In the genomic region with DNA sequence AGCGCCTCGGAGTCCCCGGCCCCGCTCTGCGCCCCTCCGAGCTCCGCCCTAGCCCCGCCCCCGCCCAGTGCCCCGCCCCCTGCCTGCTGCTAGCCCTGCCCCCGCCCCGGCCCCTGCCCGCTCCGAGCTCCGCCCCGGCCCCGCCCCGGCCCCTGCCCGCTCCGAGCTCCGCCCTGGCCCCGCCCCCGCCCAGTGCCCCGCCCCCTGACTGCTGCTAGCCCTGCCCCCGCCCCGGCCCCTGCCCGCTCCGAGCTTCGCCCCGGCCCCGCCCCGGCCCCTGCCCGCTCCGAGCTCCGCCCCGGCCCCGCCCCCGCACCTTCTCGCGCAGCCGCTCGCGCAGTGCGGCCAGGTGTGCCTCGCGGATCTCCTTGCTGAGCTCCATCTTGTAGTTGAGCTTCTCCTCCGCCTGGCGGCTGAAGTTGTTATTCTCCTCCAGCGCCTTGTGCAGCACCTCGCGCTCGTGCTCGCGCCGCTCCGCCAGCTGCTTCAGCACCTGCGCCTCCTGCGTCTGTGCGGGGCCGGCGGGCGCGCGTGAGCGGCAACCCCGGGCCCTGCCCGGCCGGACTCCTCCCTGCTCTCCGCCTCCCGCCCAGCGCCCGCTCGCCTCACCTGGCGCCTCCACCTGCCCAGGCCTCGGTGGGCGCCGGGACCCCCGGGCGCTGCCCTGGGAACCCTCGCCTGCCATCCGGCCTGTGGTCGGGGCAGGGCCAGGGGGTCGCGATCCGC, we compare ENCODE assay signal across 8 cellular contexts. TPM values are rescaled to one million over a fixed set of nuclear protein-coding genes. Genes with fewer than 3 reads are reported as not detected.
A peak's percentile ranks its signal among the peaks of the same experiment; 100 is the strongest.
DNase-seq lines count a peak whose midpoint lies in the region; ATAC-seq and TF ChIP-seq lines count a peak whose summit lies in the region.

No MANE protein-coding gene starts in this region.

- H3K27ac ChIP-seq in coronary artery, result peak overlapping the region; percentile 41 to 85

- DNase-seq in AG04449 (ENCODE audit: low read depth, low spot score), result no peak
- peak; percentile 96 for DNase-seq in NCI-H345 (lab: John Stamatoyannopoulos, UW)
- DNase-seq in activated CD4-positive, alpha-beta T cell treated with anti-CD3 and anti-CD28 coated beads for 48 hours, result peak; percentile 98
- DNase-seq in coronary artery (ENCODE audit: low spot score), result peak; percentile 88
- peak; percentile 91 for DNase-seq in left lobe of liver (ENCODE audit: low spot score)
- DNase-seq in stimulated activated CD4-positive, alpha-beta T cell treated with anti-CD3 and anti-CD28 coated beads, Interleukin-4, amount 100 ng/mL, for 1 hour, result peak; percentile 96

- POLR2A ChIA-PET in AG04449 (lab: Yijun Ruan, JAX), result interaction anchor here (1.1 to 1.5 kb wide), 3 partner anchors 15 to 66 kb away, joined by 3 to 11 read pairs (median 3); partner anchors contain the start of genes ARFRP1, GMEB2 and ZGPAT

- H3K4me3 ChIP-seq in AG04449 (ENCODE audit: low read depth, low read length), result peak overlapping the region; percentile 57
- H3K4me3 ChIP-seq in coronary artery, result peak overlapping the region; percentile 69

- CTCF ChIA-PET in AG04449 (lab: Yijun Ruan, JAX), result interaction anchor here (1.1 to 1.6 kb wide), 3 partner anchors 41 to 104 kb away, joined by 3 to 8 read pairs (median 3); partner anchors contain the start of gene PTK6

- TF ChIP-seq CTCF in AG04449 (IDR thresholded peaks at IDR 0.05; ENCODE audit: insufficient read depth, low read length, missing control alignments), result peak; percentile 27
- TF ChIP-seq CTCF in coronary artery (IDR thresholded peaks at IDR 0.05), result no peak

- ATAC-seq in GM18870 (IDR thresholded peaks at IDR 0.05; ENCODE audit: unreplicated experiment), result peak; percentile 40
- ATAC-seq in HG03108 (IDR thresholded peaks at IDR 0.05; ENCODE audit: unreplicated experiment), result peak; percentile 62
- ATAC-seq in left lobe of liver, result peak; percentile 93

RNA-seq across cellular contexts. Expression of gene STMN3, which starts 11.3 kb away (rescaled TPM):
- total RNA-seq in left lobe of liver, result 1.5 TPM

RNA-seq across cellular contexts. Expression of gene GMEB2, which starts 15.1 kb away (rescaled TPM):
- 4.5 TPM for total RNA-seq in left lobe of liver

RNA-seq across cellular contexts. Expression of gene RTEL1, which starts 16.2 kb away (rescaled TPM):
- total RNA-seq in left lobe of liver, result 13.8 TPM

RNA-seq across cellular contexts. Expression of gene TNFRSF6B, which starts 54.5 kb away (rescaled TPM):
- 0.40 TPM for total RNA-seq in left lobe of liver

Comparison
In these comparisons a context has a peak if more than half of its experiments do, and no peak if none do; other contexts are left out.
1. ATAC-seq: peak in every context shown above with its lines; median percentile 93 in left lobe of liver; 62 in HG03108; 40 in GM18870.